In the genomic region with DNA sequence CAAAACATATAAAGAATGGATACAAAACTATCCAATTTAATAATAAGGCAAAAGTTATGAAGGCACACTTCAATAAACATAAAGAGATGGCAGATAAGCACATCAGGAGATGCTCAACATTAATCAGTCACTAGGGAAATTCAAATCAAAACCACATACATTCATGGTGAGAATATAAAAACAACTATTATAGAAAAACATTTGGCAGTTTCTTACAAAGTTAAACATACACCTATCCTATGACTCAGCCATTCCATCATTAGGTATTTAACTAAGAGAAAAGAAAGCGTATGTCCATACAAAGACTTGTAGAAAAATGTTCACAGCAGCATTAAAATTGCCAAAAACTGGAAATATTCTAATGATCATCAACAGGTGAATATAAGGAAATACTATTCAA, we compare ENCODE assay signal across 18 cellular contexts. TPM values are rescaled to one million over a fixed set of nuclear protein-coding genes. Genes with fewer than 3 reads are reported as not detected.
DNase-seq lines count a peak whose midpoint lies in the region; ATAC-seq and TF ChIP-seq lines count a peak whose summit lies in the region.
"Had no signal": no experiment of that assay in that cellular context is flagged by ENCODE, and none has a peak within 500 bp of the region (broad histone marks: within the 10 kb centered on the region; RNA-seq: fewer than 3 reads in every experiment).

No MANE protein-coding gene starts in this region.

- no peaks in the 10 kb centered on the region for H3K27me3 Mint-ChIP-seq in stimulated activated naive B cell treated with anti-CD40 and anti-IgM and Interleukin-4, amounts not matched to agents 10 μg/mL and 1 μg/mL and 100 μg/mL, for 72 hours
- H3K27me3 Mint-ChIP-seq: IgD-negative memory B cell had no signal

- in situ Hi-C loops in Caki2 (cut with HindIII; ENCODE audit: low pct_unique_long_range_greater_than_20kb, low sequenced_read_pairs), result no loop called here

- ATAC-seq in HG02610 (IDR thresholded peaks at IDR 0.05; ENCODE audit: unreplicated experiment), result no peak
- no peak for ATAC-seq in stimulated activated naive B cell treated with anti-CD40 and anti-IgM and Interleukin-4, amounts not matched to agents 10 μg/mL and 1 μg/mL and 100 μg/mL, for 72 hours (replicated peaks)
- ATAC-seq: A549; CD8-positive, alpha-beta T cell; GM12878; HCT116 had no signal

- H3K4me3 ChIP-seq in epithelial cell of esophagus (ENCODE audit: low read length) (no peak overlapping the region), foreskin fibroblast (ENCODE audit: low read depth in 1 of 2, low read length in 2 of 2) (no peak overlapping the region)
- H3K4me3 ChIP-seq: A549, GM12878, GM23248 had no signal

- DNase-seq in Caki2 (ENCODE audit: low read depth) (peak; percentile 79), HT-29 (ENCODE audit: low spot score) (peak; percentile 9), epithelial cell of esophagus (ENCODE audit: low read depth) (peak; percentile 21), kidney tubule cell (ENCODE audit: low spot score) (peak; percentile 55), foreskin fibroblast (no peak)
- DNase-seq in stimulated activated naive B cell treated with anti-CD40 and anti-IgM and Interleukin-4, amounts not matched to agents 10 μg/mL and 1 μg/mL and 100 μg/mL, for 72 hours, result no peak
- no peak for DNase-seq in stimulated activated CD4-positive, alpha-beta T cell treated with anti-CD3 and anti-CD28 coated beads, Interleukin-4, amount 100 ng/mL, for 1 hour
- DNase-seq: CD8-positive, alpha-beta T cell; COR-L47; DMS 273 treated with DMSO at 0.1 percent for 48 hours; DMS79; GM23248 had no signal

- no peak overlapping the region for H3K4me3 Mint-ChIP-seq in stimulated activated naive B cell treated with anti-CD40 and anti-IgM and Interleukin-4, amounts not matched to agents 10 μg/mL and 1 μg/mL and 100 μg/mL, for 72 hours
- H3K4me3 Mint-ChIP-seq: CD14-positive monocyte; CD8-positive, alpha-beta T cell; IgD-negative memory B cell had no signal

- H3K9me3 Mint-ChIP-seq in stimulated activated naive B cell treated with anti-CD40 and anti-IgM and Interleukin-4, amounts not matched to agents 10 μg/mL and 1 μg/mL and 100 μg/mL, for 72 hours, result peaks cover 7 to 14% of the 10 kb centered on the region in 2 donors

- H3K27ac Mint-ChIP-seq in stimulated activated naive B cell treated with anti-CD40 and anti-IgM and Interleukin-4, amounts not matched to agents 10 μg/mL and 1 μg/mL and 100 μg/mL, for 72 hours, result no peak overlapping the region
- H3K27ac Mint-ChIP-seq: CD14-positive monocyte, IgD-negative memory B cell had no signal

- TF ChIP-seq CTCF in epithelial cell of esophagus (IDR thresholded peaks at IDR 0.05; ENCODE audit: insufficient read depth, low read depth, low read length, missing control alignments) (no peak), foreskin fibroblast (IDR thresholded peaks at IDR 0.05; ENCODE audit: low read depth, low read length) (no peak)

- H3K4me1 Mint-ChIP-seq in stimulated activated naive B cell treated with anti-CD40 and anti-IgM and Interleukin-4, amounts not matched to agents 10 μg/mL and 1 μg/mL and 100 μg/mL, for 72 hours, result peaks cover 3 to 4% of the 10 kb centered on the region in 2 donors
- H3K4me1 Mint-ChIP-seq: CD14-positive monocyte had no signal

- peaks cover 20 to 30% of the 10 kb centered on the region in 2 donors for H3K36me3 Mint-ChIP-seq in stimulated activated naive B cell treated with anti-CD40 and anti-IgM and Interleukin-4, amounts not matched to agents 10 μg/mL and 1 μg/mL and 100 μg/mL, for 72 hours

RNA-seq across cellular contexts. Expression of a gene that starts 44.3 kb away (rescaled TPM):
- 64.2 and 69.9 TPM in 2 replicates for total RNA-seq in Caki2 (2014; rRNA removed; shearing (Covaris generic); ENCODE audit: low replicate concordance)
- total RNA-seq in HT-29 (2014; rRNA removed; shearing (Covaris generic)), result 2.2 and 3.5 TPM in 2 replicates

Comparison
In these comparisons a context has a peak if more than half of its experiments do, and no peak if none do; other contexts are left out.
1. DNase-seq: peak in Caki2 (single experiment), HT-29 (single experiment), epithelial cell of esophagus (single experiment) and kidney tubule cell (single experiment); none in foreskin fibroblast (0 of 2), stimulated activated naive B cell treated with anti-CD40 and anti-IgM and Interleukin-4, amounts not matched to agents 10 μg/mL and 1 μg/mL and 100 μg/mL, for 72 hours (single experiment) and stimulated activated CD4-positive, alpha-beta T cell treated with anti-CD3 and anti-CD28 coated beads, Interleukin-4, amount 100 ng/mL, for 1 hour (single experiment).
2. RNA of a gene that starts 44.3 kb away (total RNA-seq): 64.2 to 69.9 TPM in Caki2; 2.2 to 3.5 TPM in HT-29; every median in the first group is over 10 times any median in the second.